ENCODE assay signal across 8 cellular contexts in the genomic region with DNA sequence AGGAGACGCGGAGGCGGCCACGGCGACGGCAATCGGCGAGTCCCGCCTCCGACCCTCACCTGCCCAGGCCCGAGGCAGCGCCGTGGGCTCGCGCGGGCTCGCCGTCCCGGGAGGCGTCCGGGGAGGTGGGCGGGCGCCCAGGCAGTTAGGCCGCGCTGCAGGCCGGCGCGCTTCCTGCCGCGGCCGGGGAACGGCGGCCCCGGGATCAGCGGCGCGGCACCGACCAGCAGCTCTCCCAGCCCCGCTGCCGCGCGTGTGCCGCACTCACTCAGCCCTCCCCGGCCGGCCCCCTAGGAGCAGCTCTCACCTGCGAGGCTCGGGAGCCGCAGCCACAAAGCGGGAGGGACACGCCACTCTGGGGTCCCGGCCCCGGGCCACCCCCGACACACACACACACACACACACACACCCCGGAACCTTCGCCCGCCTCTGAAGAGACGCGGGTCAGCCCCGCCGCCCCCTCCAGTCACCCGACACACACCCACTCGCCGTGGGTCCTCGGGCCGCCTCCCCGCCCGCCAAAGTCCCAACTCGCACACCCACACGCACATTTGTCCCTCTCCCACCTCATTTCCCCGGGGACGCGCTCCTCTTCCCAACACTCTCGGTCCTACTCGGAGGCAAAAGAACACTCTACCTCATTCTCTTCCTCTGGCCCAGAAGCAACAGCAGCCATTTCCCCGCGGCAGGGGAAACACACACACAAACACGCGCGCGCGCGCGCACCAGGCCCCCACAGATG. TPM values are rescaled to one million over a fixed set of nuclear protein-coding genes. Genes with fewer than 3 reads are reported as not detected.
DNase-seq lines count a peak whose midpoint lies in the region; ATAC-seq and TF ChIP-seq lines count a peak whose summit lies in the region.

Gene CNOT6L (minus strand): TSS at position 702 of the 742 bp plus-strand sequence. CDS start 60 bp downstream, at position 642.

- no peak for TF ChIP-seq CTCF in esophagus muscularis mucosa (IDR thresholded peaks at IDR 0.05)

- H3K27me3 Mint-ChIP-seq in stimulated activated memory B cell treated with anti-CD40 and anti-IgM and Interleukin-4, amounts not matched to agents 10 μg/mL and 1 μg/mL and 100 μg/mL, for 72 hours = no peaks in the 10 kb centered on the region

- intact Hi-C loops in esophagus muscularis mucosa (cut with DNase I) = no loop called here

- no peak for TF ChIP-seq POLR2A in esophagus muscularis mucosa (IDR thresholded peaks at IDR 0.05; ENCODE audit: low read depth)

- no peak for TF ChIP-seq EP300 in esophagus muscularis mucosa (IDR thresholded peaks at IDR 0.05)

- H3K27me3 ChIP-seq in esophagus muscularis mucosa (no peaks in the 10 kb centered on the region), muscle layer of duodenum (ENCODE audit: low read depth, low read length) (no peaks in the 10 kb centered on the region)

- no peaks in the 10 kb centered on the region for H3K9me3 ChIP-seq in esophagus muscularis mucosa
- H3K9me3 ChIP-seq in muscle layer of duodenum (ENCODE audit: control insufficient read depth in 1 of 2, low read length in 2 of 2) = no peaks in the 10 kb centered on the region

- peaks cover 6% of the 10 kb centered on the region for H3K36me3 Mint-ChIP-seq in stimulated activated memory B cell treated with anti-CD40 and anti-IgM and Interleukin-4, amounts not matched to agents 10 μg/mL and 1 μg/mL and 100 μg/mL, for 72 hours

- H3K4me1 ChIP-seq in esophagus muscularis mucosa (peaks cover 34 to 53% (median 48%) of the 10 kb centered on the region in 4 donors), muscle layer of duodenum (ENCODE audit: control insufficient read depth in 1 of 2, insufficient read depth in 2 of 2, low read length in 2 of 2) (peaks cover 14 to 32% of the 10 kb centered on the region in 2 donors)

- H3K4me3 ChIP-seq in esophagus muscularis mucosa (peak within 1 kb of the TSS; percentile 89 to 96 (median 96)), muscle layer of duodenum (ENCODE audit: low read depth in 1 of 2, low read length in 2 of 2) (peak within 1 kb of the TSS; percentile 86)

- ATAC-seq in GM18502 (IDR thresholded peaks at IDR 0.05; ENCODE audit: poor library complexity, unreplicated experiment) (peak; percentile 36), HG03175 (IDR thresholded peaks at IDR 0.05; ENCODE audit: unreplicated experiment) (peak; percentile 22)
- ATAC-seq in stimulated activated memory B cell treated with anti-CD40 and anti-IgM and Interleukin-4, amounts not matched to agents 10 μg/mL and 1 μg/mL and 100 μg/mL, for 72 hours = peak; percentile 57

- H3K9me3 Mint-ChIP-seq in stimulated activated memory B cell treated with anti-CD40 and anti-IgM and Interleukin-4, amounts not matched to agents 10 μg/mL and 1 μg/mL and 100 μg/mL, for 72 hours = no peaks in the 10 kb centered on the region

- H3K36me3 ChIP-seq in esophagus muscularis mucosa (no peaks in the 10 kb centered on the region), muscle layer of duodenum (ENCODE audit: control insufficient read depth in 1 of 2, insufficient read depth in 2 of 2, low read length in 2 of 2) (no peaks in the 10 kb centered on the region)

- 1% methylated on average over 33 of the region's 83 CpGs for WGBS in esophagus muscularis mucosa

- H3K4me1 Mint-ChIP-seq in stimulated activated memory B cell treated with anti-CD40 and anti-IgM and Interleukin-4, amounts not matched to agents 10 μg/mL and 1 μg/mL and 100 μg/mL, for 72 hours = peaks cover 51% of the 10 kb centered on the region

- peak within 1 kb of the TSS; percentile 98 to 100 (median 100) for H3K27ac ChIP-seq in esophagus muscularis mucosa (replicated peaks in 1 of 4)
- peak within 1 kb of the TSS; percentile 98 for H3K27ac ChIP-seq in muscle layer of duodenum (ENCODE audit: low read length)

- peak; percentile 9 for DNase-seq in A172 (ENCODE audit: low spot score)
- DNase-seq in OCI-M1 (lab: John Stamatoyannopoulos, UW) = peak; percentile 78
- DNase-seq in activated T-helper 1 cell treated with Interleukin-2 at 50 U/mL for 16 hours (ENCODE audit: low read depth) = peak; percentile 31
- DNase-seq in esophagus muscularis mucosa (ENCODE audit: extremely low spot score) = peak; percentile 95

- H3K4me3 Mint-ChIP-seq in stimulated activated memory B cell treated with anti-CD40 and anti-IgM and Interleukin-4, amounts not matched to agents 10 μg/mL and 1 μg/mL and 100 μg/mL, for 72 hours = peak within 1 kb of the TSS; percentile 100

- peak within 1 kb of the TSS; percentile 93 for H3K27ac Mint-ChIP-seq in stimulated activated memory B cell treated with anti-CD40 and anti-IgM and Interleukin-4, amounts not matched to agents 10 μg/mL and 1 μg/mL and 100 μg/mL, for 72 hours

RNA-seq across cellular contexts. Expression of gene CNOT6L, which starts in this region (rescaled TPM):
- total RNA-seq in A172 (2014; rRNA removed; shearing (Covaris generic)) = 4.6 and 4.7 TPM in 2 replicates
- 10 to 100 TPM; 17.4 to 25.3 (median 21.7) TPM for total RNA-seq in esophagus muscularis mucosa

Comparison
In these comparisons a context has a peak if more than half of its experiments do, and no peak if none do; other contexts are left out.
1. Peak in every context shown above with its lines: DNase-seq, ATAC-seq, H3K4me3 ChIP-seq and H3K27ac ChIP-seq.
2. DNase-seq: peak in every context shown above with its lines; median percentile 95 in esophagus muscularis mucosa; 78 in OCI-M1; 31 in activated T-helper 1 cell treated with Interleukin-2 at 50 U/mL for 16 hours; 9 in A172.